1 cellular context compared by ENCODE assay signal in the genomic region with DNA sequence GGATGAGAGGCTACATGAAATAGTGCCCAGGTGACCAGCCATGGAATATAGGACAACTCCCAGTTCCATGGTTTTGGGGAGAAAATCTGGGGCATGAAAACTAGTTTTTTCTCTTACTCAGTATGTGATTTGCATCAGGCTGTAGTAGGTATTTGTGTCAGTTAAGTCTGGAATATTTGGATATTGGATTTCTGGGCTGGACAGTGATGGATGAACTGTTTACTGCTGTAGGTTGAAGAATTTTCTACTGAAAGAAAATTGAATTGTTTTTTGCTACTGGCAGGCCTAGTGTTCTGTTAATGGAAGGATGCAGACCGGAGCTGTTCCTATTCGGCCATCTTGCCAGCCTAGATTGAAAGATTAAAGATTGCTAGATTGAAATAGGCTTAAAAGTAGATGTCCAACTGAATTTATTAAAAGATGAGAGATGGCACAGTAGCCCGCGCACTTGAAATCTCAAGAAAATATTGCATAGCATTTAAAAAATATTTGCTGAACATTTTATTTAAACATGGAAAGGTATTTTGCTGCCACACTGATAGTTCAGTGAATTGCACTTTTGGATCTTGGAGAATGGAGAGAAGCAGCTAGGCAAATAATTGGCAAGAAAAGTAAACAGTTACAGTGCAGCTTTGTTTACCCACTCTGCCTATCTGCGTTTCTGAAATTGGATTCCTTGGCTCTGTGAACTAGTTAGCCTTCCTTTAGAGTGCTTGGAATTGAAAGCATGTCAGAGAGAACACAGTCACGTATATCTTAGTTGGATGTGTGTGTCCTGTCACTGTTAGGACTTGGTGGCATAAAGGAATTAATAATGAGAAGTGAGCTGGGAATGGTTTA.
A peak's percentile ranks its signal among the peaks of the same experiment; 100 is the strongest.
TF ChIP-seq lines count a peak whose summit lies in the region.

No MANE protein-coding gene starts in this region.

TF ChIP-seq in HepG2, 621 proteins besides CTCF, POLR2A, EP300 and RAD21 (continued from another document and continues in another):
- TF ChIP-seq, protein P1, sequence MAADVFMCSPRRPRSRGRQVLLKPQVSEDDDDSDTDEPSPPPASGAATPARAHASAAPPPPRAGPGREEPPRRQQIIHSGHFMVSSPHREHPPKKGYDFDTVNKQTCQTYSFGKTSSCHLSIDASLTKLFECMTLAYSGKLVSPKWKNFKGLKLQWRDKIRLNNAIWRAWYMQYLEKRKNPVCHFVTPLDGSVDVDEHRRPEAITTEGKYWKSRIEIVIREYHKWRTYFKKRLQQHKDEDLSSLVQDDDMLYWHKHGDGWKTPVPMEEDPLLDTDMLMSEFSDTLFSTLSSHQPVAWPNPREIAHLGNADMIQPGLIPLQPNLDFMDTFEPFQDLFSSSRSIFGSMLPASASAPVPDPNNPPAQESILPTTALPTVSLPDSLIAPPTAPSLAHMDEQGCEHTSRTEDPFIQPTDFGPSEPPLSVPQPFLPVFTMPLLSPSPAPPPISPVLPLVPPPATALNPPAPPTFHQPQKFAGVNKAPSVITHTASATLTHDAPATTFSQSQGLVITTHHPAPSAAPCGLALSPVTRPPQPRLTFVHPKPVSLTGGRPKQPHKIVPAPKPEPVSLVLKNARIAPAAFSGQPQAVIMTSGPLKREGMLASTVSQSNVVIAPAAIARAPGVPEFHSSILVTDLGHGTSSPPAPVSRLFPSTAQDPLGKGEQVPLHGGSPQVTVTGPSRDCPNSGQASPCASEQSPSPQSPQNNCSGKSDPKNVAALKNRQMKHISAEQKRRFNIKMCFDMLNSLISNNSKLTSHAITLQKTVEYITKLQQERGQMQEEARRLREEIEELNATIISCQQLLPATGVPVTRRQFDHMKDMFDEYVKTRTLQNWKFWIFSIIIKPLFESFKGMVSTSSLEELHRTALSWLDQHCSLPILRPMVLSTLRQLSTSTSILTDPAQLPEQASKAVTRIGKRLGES (CRISPR knock-in tag; IDR thresholded peaks at IDR 0.05; ENCODE audit: borderline replicate concordance) = no peak
- TF ChIP-seq CHD4 (IDR thresholded peaks at IDR 0.05; ENCODE audit: borderline replicate concordance, low read length) (no peak; the same call in 1 of the 2 replicates), U2AF2 (IDR thresholded peaks at IDR 0.05; ENCODE audit: low read depth, low read length) (no peak), CEBPG (CRISPR knock-in tag; IDR thresholded peaks at IDR 0.05) (peak; percentile 86), KLF12 (CRISPR knock-in tag; IDR thresholded peaks at IDR 0.05; ENCODE audit: borderline replicate concordance) (no peak), GTF2F1 (IDR thresholded peaks at IDR 0.05; ENCODE audit: low read length) (no peak), KMT2A (CRISPR knock-in tag; IDR thresholded peaks at IDR 0.05) (peak; percentile 89), FOSL2 (CRISPR knock-in tag; IDR thresholded peaks at IDR 0.05) (peak; percentile 76), ZMYM2 (CRISPR knock-in tag; IDR thresholded peaks at IDR 0.05) (peak; percentile 70; the same call in 1 of the 2 replicates), ZNF460 (CRISPR knock-in tag; IDR thresholded peaks at IDR 0.05; ENCODE audit: borderline replicate concordance) (no peak), HNRNPL (IDR thresholded peaks at IDR 0.05; ENCODE audit: low read depth, low read length) (no peak), ZNF501 (CRISPR knock-in tag; IDR thresholded peaks at IDR 0.05) (no peak), ZNF614 (CRISPR knock-in tag; IDR thresholded peaks at IDR 0.05; ENCODE audit: borderline replicate concordance) (peak; percentile 97), HMG20A (CRISPR knock-in tag; IDR thresholded peaks at IDR 0.05; ENCODE audit: borderline replicate concordance) (peak; percentile 98), ATF1 (CRISPR knock-in tag; IDR thresholded peaks at IDR 0.05) (peak; percentile 69; the same call in 1 of the 2 replicates), SIX1 (CRISPR knock-in tag; IDR thresholded peaks at IDR 0.05; ENCODE audit: borderline replicate concordance) (peak; percentile 98)
- TF ChIP-seq, protein P2, sequence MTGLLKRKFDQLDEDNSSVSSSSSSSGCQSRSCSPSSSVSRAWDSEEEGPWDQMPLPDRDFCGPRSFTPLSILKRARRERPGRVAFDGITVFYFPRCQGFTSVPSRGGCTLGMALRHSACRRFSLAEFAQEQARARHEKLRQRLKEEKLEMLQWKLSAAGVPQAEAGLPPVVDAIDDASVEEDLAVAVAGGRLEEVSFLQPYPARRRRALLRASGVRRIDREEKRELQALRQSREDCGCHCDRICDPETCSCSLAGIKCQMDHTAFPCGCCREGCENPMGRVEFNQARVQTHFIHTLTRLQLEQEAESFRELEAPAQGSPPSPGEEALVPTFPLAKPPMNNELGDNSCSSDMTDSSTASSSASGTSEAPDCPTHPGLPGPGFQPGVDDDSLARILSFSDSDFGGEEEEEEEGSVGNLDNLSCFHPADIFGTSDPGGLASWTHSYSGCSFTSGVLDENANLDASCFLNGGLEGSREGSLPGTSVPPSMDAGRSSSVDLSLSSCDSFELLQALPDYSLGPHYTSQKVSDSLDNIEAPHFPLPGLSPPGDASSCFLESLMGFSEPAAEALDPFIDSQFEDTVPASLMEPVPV (CRISPR knock-in tag; IDR thresholded peaks at IDR 0.05) = peak; percentile 85
- TF ChIP-seq, protein P3, sequence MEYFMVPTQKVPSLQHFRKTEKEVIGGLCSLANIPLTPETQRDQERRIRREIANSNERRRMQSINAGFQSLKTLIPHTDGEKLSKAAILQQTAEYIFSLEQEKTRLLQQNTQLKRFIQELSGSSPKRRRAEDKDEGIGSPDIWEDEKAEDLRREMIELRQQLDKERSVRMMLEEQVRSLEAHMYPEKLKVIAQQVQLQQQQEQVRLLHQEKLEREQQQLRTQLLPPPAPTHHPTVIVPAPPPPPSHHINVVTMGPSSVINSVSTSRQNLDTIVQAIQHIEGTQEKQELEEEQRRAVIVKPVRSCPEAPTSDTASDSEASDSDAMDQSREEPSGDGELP (IDR thresholded peaks at IDR 0.05; ENCODE audit: borderline replicate concordance, low read depth) = peak; percentile 63; the same call in 1 of the 2 replicates
- TF ChIP-seq, protein P4, sequence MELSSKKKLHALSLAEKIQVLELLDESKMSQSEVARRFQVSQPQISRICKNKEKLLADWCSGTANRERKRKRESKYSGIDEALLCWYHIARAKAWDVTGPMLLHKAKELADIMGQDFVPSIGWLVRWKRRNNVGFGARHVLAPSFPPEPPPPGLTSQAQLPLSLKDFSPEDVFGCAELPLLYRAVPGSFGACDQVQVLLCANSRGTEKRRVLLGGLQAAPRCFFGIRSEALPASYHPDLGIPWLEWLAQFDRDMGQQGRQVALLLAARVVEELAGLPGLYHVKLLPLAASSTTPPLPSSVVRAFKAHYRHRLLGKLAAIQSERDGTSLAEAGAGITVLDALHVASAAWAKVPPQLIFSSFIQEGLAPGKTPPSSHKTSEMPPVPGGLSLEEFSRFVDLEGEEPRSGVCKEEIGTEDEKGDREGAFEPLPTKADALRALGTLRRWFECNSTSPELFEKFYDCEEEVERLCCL (CRISPR knock-in tag; IDR thresholded peaks at IDR 0.05; ENCODE audit: borderline replicate concordance) = no peak
- TF ChIP-seq, protein P5, sequence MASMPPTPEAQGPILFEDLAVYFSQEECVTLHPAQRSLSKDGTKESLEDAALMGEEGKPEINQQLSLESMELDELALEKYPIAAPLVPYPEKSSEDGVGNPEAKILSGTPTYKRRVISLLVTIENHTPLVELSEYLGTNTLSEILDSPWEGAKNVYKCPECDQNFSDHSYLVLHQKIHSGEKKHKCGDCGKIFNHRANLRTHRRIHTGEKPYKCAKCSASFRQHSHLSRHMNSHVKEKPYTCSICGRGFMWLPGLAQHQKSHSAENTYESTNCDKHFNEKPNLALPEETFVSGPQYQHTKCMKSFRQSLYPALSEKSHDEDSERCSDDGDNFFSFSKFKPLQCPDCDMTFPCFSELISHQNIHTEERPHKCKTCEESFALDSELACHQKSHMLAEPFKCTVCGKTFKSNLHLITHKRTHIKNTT (CRISPR knock-in tag; IDR thresholded peaks at IDR 0.05) = no peak
- TF ChIP-seq, protein P6, sequence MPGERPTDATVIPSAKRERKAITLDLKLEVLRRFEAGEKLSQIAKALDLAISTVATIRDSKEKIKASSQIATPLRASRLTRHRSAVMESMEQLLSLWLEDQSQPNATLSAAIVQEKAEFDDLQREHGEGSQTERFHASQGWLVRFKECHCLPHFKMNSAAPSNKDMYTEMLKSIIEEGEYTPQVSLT (CRISPR knock-in tag; IDR thresholded peaks at IDR 0.05; ENCODE audit: borderline replicate concordance, low read depth) = no peak
- TF ChIP-seq, protein P7, sequence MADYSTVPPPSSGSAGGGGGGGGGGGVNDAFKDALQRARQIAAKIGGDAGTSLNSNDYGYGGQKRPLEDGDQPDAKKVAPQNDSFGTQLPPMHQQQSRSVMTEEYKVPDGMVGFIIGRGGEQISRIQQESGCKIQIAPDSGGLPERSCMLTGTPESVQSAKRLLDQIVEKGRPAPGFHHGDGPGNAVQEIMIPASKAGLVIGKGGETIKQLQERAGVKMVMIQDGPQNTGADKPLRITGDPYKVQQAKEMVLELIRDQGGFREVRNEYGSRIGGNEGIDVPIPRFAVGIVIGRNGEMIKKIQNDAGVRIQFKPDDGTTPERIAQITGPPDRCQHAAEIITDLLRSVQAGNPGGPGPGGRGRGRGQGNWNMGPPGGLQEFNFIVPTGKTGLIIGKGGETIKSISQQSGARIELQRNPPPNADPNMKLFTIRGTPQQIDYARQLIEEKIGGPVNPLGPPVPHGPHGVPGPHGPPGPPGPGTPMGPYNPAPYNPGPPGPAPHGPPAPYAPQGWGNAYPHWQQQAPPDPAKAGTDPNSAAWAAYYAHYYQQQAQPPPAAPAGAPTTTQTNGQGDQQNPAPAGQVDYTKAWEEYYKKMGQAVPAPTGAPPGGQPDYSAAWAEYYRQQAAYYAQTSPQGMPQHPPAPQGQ (CRISPR knock-in tag; IDR thresholded peaks at IDR 0.05; ENCODE audit: borderline replicate concordance) = no peak
- TF ChIP-seq, protein P8, sequence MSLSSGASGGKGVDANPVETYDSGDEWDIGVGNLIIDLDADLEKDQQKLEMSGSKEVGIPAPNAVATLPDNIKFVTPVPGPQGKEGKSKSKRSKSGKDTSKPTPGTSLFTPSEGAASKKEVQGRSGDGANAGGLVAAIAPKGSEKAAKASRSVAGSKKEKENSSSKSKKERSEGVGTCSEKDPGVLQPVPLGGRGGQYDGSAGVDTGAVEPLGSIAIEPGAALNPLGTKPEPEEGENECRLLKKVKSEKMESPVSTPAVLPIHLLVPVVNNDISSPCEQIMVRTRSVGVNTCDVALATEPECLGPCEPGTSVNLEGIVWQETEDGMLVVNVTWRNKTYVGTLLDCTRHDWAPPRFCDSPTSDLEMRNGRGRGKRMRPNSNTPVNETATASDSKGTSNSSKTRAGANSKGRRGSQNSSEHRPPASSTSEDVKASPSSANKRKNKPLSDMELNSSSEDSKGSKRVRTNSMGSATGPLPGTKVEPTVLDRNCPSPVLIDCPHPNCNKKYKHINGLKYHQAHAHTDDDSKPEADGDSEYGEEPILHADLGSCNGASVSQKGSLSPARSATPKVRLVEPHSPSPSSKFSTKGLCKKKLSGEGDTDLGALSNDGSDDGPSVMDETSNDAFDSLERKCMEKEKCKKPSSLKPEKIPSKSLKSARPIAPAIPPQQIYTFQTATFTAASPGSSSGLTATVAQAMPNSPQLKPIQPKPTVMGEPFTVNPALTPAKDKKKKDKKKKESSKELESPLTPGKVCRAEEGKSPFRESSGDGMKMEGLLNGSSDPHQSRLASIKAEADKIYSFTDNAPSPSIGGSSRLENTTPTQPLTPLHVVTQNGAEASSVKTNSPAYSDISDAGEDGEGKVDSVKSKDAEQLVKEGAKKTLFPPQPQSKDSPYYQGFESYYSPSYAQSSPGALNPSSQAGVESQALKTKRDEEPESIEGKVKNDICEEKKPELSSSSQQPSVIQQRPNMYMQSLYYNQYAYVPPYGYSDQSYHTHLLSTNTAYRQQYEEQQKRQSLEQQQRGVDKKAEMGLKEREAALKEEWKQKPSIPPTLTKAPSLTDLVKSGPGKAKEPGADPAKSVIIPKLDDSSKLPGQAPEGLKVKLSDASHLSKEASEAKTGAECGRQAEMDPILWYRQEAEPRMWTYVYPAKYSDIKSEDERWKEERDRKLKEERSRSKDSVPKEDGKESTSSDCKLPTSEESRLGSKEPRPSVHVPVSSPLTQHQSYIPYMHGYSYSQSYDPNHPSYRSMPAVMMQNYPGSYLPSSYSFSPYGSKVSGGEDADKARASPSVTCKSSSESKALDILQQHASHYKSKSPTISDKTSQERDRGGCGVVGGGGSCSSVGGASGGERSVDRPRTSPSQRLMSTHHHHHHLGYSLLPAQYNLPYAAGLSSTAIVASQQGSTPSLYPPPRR (CRISPR knock-in tag; IDR thresholded peaks at IDR 0.05; ENCODE audit: borderline replicate concordance) = peak; percentile 97
- TF ChIP-seq, protein P9, sequence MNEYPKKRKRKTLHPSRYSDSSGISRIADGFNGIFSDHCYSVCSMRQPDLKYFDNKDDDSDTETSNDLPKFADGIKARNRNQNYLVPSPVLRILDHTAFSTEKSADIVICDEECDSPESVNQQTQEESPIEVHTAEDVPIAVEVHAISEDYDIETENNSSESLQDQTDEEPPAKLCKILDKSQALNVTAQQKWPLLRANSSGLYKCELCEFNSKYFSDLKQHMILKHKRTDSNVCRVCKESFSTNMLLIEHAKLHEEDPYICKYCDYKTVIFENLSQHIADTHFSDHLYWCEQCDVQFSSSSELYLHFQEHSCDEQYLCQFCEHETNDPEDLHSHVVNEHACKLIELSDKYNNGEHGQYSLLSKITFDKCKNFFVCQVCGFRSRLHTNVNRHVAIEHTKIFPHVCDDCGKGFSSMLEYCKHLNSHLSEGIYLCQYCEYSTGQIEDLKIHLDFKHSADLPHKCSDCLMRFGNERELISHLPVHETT (CRISPR knock-in tag; conservative IDR thresholded peaks at IDR 0.05) = peak; percentile 80
- TF ChIP-seq, protein P10, sequence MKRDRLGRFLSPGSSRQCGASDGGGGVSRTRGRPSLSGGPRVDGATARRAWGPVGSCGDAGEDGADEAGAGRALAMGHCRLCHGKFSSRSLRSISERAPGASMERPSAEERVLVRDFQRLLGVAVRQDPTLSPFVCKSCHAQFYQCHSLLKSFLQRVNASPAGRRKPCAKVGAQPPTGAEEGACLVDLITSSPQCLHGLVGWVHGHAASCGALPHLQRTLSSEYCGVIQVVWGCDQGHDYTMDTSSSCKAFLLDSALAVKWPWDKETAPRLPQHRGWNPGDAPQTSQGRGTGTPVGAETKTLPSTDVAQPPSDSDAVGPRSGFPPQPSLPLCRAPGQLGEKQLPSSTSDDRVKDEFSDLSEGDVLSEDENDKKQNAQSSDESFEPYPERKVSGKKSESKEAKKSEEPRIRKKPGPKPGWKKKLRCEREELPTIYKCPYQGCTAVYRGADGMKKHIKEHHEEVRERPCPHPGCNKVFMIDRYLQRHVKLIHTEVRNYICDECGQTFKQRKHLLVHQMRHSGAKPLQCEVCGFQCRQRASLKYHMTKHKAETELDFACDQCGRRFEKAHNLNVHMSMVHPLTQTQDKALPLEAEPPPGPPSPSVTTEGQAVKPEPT (CRISPR knock-in tag; IDR thresholded peaks at IDR 0.05; ENCODE audit: low read depth) = no peak
- TF ChIP-seq, protein P11, sequence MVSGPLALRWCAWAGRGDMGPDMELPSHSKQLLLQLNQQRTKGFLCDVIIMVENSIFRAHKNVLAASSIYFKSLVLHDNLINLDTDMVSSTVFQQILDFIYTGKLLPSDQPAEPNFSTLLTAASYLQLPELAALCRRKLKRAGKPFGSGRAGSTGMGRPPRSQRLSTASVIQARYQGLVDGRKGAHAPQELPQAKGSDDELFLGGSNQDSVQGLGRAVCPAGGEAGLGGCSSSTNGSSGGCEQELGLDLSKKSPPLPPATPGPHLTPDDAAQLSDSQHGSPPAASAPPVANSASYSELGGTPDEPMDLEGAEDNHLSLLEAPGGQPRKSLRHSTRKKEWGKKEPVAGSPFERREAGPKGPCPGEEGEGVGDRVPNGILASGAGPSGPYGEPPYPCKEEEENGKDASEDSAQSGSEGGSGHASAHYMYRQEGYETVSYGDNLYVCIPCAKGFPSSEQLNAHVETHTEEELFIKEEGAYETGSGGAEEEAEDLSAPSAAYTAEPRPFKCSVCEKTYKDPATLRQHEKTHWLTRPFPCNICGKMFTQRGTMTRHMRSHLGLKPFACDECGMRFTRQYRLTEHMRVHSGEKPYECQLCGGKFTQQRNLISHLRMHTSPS (CRISPR knock-in tag; IDR thresholded peaks at IDR 0.05; ENCODE audit: low read depth) = peak; percentile 80
- TF ChIP-seq, protein P12, sequence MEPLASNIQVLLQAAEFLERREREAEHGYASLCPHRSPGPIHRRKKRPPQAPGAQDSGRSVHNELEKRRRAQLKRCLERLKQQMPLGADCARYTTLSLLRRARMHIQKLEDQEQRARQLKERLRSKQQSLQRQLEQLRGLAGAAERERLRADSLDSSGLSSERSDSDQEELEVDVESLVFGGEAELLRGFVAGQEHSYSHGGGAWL (CRISPR knock-in tag; IDR thresholded peaks at IDR 0.05) = no peak
